ENCODE assay signal across 1 cellular context in genomic region chr10:78974409-78975317, GRCh38.
TF ChIP-seq lines count a peak whose summit lies in the region.

No MANE protein-coding gene starts in this region.

TF ChIP-seq in HEK293, 187 proteins besides CTCF, POLR2A, EP300 and RAD21 (continued from another document and continues in another):
- TF ChIP-seq, protein P1, sequence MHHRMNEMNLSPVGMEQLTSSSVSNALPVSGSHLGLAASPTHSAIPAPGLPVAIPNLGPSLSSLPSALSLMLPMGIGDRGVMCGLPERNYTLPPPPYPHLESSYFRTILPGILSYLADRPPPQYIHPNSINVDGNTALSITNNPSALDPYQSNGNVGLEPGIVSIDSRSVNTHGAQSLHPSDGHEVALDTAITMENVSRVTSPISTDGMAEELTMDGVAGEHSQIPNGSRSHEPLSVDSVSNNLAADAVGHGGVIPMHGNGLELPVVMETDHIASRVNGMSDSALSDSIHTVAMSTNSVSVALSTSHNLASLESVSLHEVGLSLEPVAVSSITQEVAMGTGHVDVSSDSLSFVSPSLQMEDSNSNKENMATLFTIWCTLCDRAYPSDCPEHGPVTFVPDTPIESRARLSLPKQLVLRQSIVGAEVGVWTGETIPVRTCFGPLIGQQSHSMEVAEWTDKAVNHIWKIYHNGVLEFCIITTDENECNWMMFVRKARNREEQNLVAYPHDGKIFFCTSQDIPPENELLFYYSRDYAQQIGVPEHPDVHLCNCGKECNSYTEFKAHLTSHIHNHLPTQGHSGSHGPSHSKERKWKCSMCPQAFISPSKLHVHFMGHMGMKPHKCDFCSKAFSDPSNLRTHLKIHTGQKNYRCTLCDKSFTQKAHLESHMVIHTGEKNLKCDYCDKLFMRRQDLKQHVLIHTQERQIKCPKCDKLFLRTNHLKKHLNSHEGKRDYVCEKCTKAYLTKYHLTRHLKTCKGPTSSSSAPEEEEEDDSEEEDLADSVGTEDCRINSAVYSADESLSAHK (tag by site-specific recombination; IDR thresholded peaks at IDR 0.05), result 0 out of 2 replicates have a peak, but pooled peaks have one; percentile 8
- TF ChIP-seq PRDM2 (tag by site-specific recombination; IDR thresholded peaks at IDR 0.05; ENCODE audit: borderline replicate concordance), result no peak
- TF ChIP-seq ZNF280D (tag by site-specific recombination; IDR thresholded peaks at IDR 0.05), result no peak
- TF ChIP-seq ZBTB8A (tag by site-specific recombination; IDR thresholded peaks at IDR 0.05), result no peak
- TF ChIP-seq ZNF133 (tag by site-specific recombination; IDR thresholded peaks at IDR 0.05), result 0 out of 2 replicates have a peak, but pooled peaks have one; percentile 35
- 0 out of 2 replicates have a peak, but pooled peaks have one; percentile 15 for TF ChIP-seq ZBTB48 (tag by site-specific recombination; IDR thresholded peaks at IDR 0.05)
- TF ChIP-seq ZNF623 (tag by site-specific recombination; IDR thresholded peaks at IDR 0.05), result no peak
- no peak for TF ChIP-seq ZNF514 (tag by site-specific recombination; IDR thresholded peaks at IDR 0.05)
- TF ChIP-seq ZNF175 (tag by site-specific recombination; IDR thresholded peaks at IDR 0.05), result no peak
- TF ChIP-seq ZNF341 (tag by site-specific recombination; IDR thresholded peaks at IDR 0.05; ENCODE audit: low read depth), result no peak
- TF ChIP-seq, protein P2, sequence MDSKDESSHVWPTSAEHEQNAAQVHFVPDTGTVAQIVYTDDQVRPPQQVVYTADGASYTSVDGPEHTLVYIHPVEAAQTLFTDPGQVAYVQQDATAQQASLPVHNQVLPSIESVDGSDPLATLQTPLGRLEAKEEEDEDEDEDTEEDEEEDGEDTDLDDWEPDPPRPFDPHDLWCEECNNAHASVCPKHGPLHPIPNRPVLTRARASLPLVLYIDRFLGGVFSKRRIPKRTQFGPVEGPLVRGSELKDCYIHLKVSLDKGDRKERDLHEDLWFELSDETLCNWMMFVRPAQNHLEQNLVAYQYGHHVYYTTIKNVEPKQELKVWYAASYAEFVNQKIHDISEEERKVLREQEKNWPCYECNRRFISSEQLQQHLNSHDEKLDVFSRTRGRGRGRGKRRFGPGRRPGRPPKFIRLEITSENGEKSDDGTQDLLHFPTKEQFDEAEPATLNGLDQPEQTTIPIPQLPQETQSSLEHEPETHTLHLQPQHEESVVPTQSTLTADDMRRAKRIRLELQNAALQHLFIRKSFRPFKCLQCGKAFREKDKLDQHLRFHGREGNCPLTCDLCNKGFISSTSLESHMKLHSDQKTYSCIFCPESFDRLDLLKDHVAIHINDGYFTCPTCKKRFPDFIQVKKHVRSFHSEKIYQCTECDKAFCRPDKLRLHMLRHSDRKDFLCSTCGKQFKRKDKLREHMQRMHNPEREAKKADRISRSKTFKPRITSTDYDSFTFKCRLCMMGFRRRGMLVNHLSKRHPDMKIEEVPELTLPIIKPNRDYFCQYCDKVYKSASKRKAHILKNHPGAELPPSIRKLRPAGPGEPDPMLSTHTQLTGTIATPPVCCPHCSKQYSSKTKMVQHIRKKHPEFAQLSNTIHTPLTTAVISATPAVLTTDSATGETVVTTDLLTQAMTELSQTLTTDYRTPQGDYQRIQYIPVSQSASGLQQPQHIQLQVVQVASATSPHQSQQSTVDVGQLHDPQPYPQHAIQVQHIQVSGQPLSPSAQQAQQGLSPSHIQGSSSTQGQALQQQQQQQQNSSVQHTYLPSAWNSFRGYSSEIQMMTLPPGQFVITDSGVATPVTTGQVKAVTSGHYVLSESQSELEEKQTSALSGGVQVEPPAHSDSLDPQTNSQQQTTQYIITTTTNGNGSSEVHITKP (tag by site-specific recombination; IDR thresholded peaks at IDR 0.05), result no peak; the same call in 1 of the 2 replicates
- no peak for TF ChIP-seq ZNF274 (IDR thresholded peaks at IDR 0.05; ENCODE audit: low read length)
- no peak for TF ChIP-seq ZNF274 (tag by site-specific recombination; IDR thresholded peaks at IDR 0.05; ENCODE audit: borderline replicate concordance)
- peak; percentile 16; the same call in 1 of the 2 replicates for TF ChIP-seq ZNF561 (tag by site-specific recombination; IDR thresholded peaks at IDR 0.05; ENCODE audit: borderline replicate concordance)
- TF ChIP-seq BCL11B (tag by site-specific recombination; IDR thresholded peaks at IDR 0.05; ENCODE audit: low read depth), result no peak
- no peak for TF ChIP-seq ZNF785 (tag by site-specific recombination; IDR thresholded peaks at IDR 0.05)
- TF ChIP-seq ZNF830 (tag by site-specific recombination; IDR thresholded peaks at IDR 0.05; ENCODE audit: low read depth), result no peak
- 0 out of 2 replicates have a peak, but pooled peaks have one; percentile 14 for TF ChIP-seq ZNF843 (tag by site-specific recombination; IDR thresholded peaks at IDR 0.05)
- TF ChIP-seq ZNF692 (tag by site-specific recombination; IDR thresholded peaks at IDR 0.05), result peak; percentile 67; the same call in 1 of the 2 replicates
- no peak for TF ChIP-seq ZNF510 (tag by site-specific recombination; IDR thresholded peaks at IDR 0.05; ENCODE audit: insufficient replicate concordance)
- no peak for TF ChIP-seq ZFP3 (tag by site-specific recombination; IDR thresholded peaks at IDR 0.05; ENCODE audit: low read depth)
- TF ChIP-seq, protein P3, sequence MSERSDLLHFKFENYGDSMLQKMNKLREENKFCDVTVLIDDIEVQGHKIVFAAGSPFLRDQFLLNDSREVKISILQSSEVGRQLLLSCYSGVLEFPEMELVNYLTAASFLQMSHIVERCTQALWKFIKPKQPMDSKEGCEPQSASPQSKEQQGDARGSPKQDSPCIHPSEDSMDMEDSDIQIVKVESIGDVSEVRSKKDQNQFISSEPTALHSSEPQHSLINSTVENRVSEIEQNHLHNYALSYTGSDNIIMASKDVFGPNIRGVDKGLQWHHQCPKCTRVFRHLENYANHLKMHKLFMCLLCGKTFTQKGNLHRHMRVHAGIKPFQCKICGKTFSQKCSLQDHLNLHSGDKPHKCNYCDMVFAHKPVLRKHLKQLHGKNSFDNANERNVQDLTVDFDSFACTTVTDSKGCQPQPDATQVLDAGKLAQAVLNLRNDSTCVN (tag by site-specific recombination; optimal IDR thresholded peaks at IDR 0.05), result no peak
- TF ChIP-seq ZNF558 (tag by site-specific recombination; IDR thresholded peaks at IDR 0.05), result no peak
- TF ChIP-seq ZNF658 (tag by site-specific recombination; IDR thresholded peaks at IDR 0.05), result no peak
- peak; percentile 49 for TF ChIP-seq IKZF3 (tag by site-specific recombination; IDR thresholded peaks at IDR 0.05)
- peak; percentile 83 for TF ChIP-seq ZNF335 (tag by site-specific recombination; conservative IDR thresholded peaks at IDR 0.05)
- TF ChIP-seq ZNF121 (tag by site-specific recombination; IDR thresholded peaks at IDR 0.05), result no peak
- TF ChIP-seq ZNF664 (tag by site-specific recombination; IDR thresholded peaks at IDR 0.05), result peak; percentile 99
- TF ChIP-seq, protein P4, sequence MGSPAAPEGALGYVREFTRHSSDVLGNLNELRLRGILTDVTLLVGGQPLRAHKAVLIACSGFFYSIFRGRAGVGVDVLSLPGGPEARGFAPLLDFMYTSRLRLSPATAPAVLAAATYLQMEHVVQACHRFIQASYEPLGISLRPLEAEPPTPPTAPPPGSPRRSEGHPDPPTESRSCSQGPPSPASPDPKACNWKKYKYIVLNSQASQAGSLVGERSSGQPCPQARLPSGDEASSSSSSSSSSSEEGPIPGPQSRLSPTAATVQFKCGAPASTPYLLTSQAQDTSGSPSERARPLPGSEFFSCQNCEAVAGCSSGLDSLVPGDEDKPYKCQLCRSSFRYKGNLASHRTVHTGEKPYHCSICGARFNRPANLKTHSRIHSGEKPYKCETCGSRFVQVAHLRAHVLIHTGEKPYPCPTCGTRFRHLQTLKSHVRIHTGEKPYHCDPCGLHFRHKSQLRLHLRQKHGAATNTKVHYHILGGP (tag by site-specific recombination; IDR thresholded peaks at IDR 0.05), result no peak
- no peak for TF ChIP-seq ZNF302 (tag by site-specific recombination; IDR thresholded peaks at IDR 0.05; ENCODE audit: low read depth)
- no peak for TF ChIP-seq ZNF654 (tag by site-specific recombination; IDR thresholded peaks at IDR 0.05; ENCODE audit: low read depth)
- TF ChIP-seq ZNF433 (tag by site-specific recombination; IDR thresholded peaks at IDR 0.05; ENCODE audit: low read depth), result no peak
- no peak for TF ChIP-seq ZNF354C (tag by site-specific recombination; IDR thresholded peaks at IDR 0.05; ENCODE audit: borderline replicate concordance, low read depth)
- TF ChIP-seq ZNF10 (tag by site-specific recombination; IDR thresholded peaks at IDR 0.05), result 0 out of 2 replicates have a peak, but pooled peaks have one; percentile 19
- TF ChIP-seq ZNF37A (tag by site-specific recombination; IDR thresholded peaks at IDR 0.05), result no peak
- no peak for TF ChIP-seq ZNF184 (tag by site-specific recombination; IDR thresholded peaks at IDR 0.05)
- TF ChIP-seq TRIM28 (IDR thresholded peaks at IDR 0.05; ENCODE audit: borderline replicate concordance, low read length), result peak; percentile 15; the same call in 1 of the 2 replicates
- no peak for TF ChIP-seq OSR2 (tag by site-specific recombination; IDR thresholded peaks at IDR 0.05)
- no peak for TF ChIP-seq ZNF580 (tag by site-specific recombination; IDR thresholded peaks at IDR 0.05)
- TF ChIP-seq WT1 (tag by site-specific recombination; IDR thresholded peaks at IDR 0.05), result no peak
- no peak for TF ChIP-seq ZIC2 (tag by site-specific recombination; IDR thresholded peaks at IDR 0.05)
- TF ChIP-seq ZNF549 (tag by site-specific recombination; IDR thresholded peaks at IDR 0.05), result no peak
- peak; percentile 68; the same call in 1 of the 2 replicates for TF ChIP-seq ZNF76 (tag by site-specific recombination; IDR thresholded peaks at IDR 0.05; ENCODE audit: borderline replicate concordance, low read depth)
- no peak for TF ChIP-seq ZNF140 (tag by site-specific recombination; IDR thresholded peaks at IDR 0.05)
- TF ChIP-seq ZFP37 (tag by site-specific recombination; IDR thresholded peaks at IDR 0.05), result 0 out of 2 replicates have a peak, but pooled peaks have one; percentile 21
